In the genomic region with DNA sequence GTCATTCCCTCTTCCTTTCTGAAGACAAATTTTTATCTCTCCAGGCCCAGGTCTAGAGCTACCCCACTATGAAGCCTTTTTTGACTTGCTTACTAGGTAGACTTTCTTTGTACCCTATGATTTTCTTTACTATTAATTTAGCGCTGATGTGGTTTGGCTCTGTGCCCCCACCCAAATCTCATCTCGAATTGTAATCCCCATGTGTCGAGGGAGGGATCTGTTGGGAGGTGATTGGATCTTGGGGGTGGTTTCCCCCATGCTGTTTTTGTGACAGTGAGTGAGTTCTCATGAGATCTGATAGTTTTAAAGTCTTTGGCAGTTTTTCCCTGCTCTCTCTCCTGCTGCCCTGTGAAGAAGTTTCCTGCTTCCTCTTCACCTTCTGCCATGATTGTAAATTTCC, we compare ENCODE assay signal across 14 cellular contexts.
"Had no signal": no experiment of that assay in that cellular context is flagged by ENCODE, and none has a peak within 500 bp of the region (broad histone marks: within the 10 kb centered on the region; RNA-seq: fewer than 3 reads in every experiment).

No MANE protein-coding gene starts in this region.

- H3K9me3 ChIP-seq: sigmoid colon had no signal

- H3K4me3 Mint-ChIP-seq: activated CD8-positive, alpha-beta T cell treated with anti-CD3 and anti-CD28 coated beads, Interleukin-2, amount 10 ng/mL, durations not matched to agents 7 days and 5 days; activated naive CD4-positive, alpha-beta T cell treated with anti-CD3 and anti-CD28 coated beads for 36 hours; brain; natural killer cell had no signal

- H3K4me3 ChIP-seq: sigmoid colon had no signal

- H3K36me3 Mint-ChIP-seq: brain, natural killer cell had no signal

- H3K27ac Mint-ChIP-seq: activated CD8-positive, alpha-beta T cell treated with anti-CD3 and anti-CD28 coated beads, Interleukin-2, amount 10 ng/mL, durations not matched to agents 7 days and 5 days; activated naive CD4-positive, alpha-beta T cell treated with anti-CD3 and anti-CD28 coated beads for 36 hours; brain; natural killer cell had no signal

- H3K27ac ChIP-seq: sigmoid colon had no signal

- H3K9me3 Mint-ChIP-seq: activated naive CD4-positive, alpha-beta T cell treated with anti-CD3 and anti-CD28 coated beads for 36 hours; brain; natural killer cell had no signal

- ATAC-seq: activated CD8-positive, alpha-beta T cell treated with anti-CD3 and anti-CD28 coated beads, Interleukin-2, amount 10 ng/mL, durations not matched to agents 7 days and 5 days; esophagus mucosa; natural killer cell; stimulated activated naive CD8-positive, alpha-beta T cell treated with anti-CD3 and anti-CD28 coated beads, Interleukin-15, Interleukin-2, amounts not matched to agents 100 U/mL and 50 U/mL, for 24 hours had no signal

- H3K27me3 ChIP-seq: sigmoid colon had no signal

- DNase-seq: activated CD4-positive, alpha-beta T cell treated with anti-CD3 and anti-CD28 coated beads for 48 hours; activated CD8-positive, alpha-beta memory T cell treated with anti-CD3 and anti-CD28 coated beads, Interleukin-2, amount 50 U/mL, for 48 hours; activated CD8-positive, alpha-beta T cell treated with anti-CD3 and anti-CD28 coated beads, Interleukin-2, amount 10 ng/mL, durations not matched to agents 7 days and 5 days; activated naive CD4-positive, alpha-beta T cell treated with anti-CD3 and anti-CD28 coated beads for 36 hours; dermis blood vessel endothelial cell; hypothalamus; kidney glomerular epithelial cell; natural killer cell; sigmoid colon; stimulated activated CD4-positive, alpha-beta T cell treated with anti-CD3 and anti-CD28 coated beads, Interleukin-12 subunit alpha, Interleukin-12 subunit beta, amount 100 ng/mL, for 4 hours; stimulated activated naive CD8-positive, alpha-beta T cell treated with anti-CD3 and anti-CD28 coated beads, Interleukin-15, Interleukin-2, amounts not matched to agents 100 U/mL and 50 U/mL, for 24 hours; T1000 had no signal

- H3K36me3 ChIP-seq: sigmoid colon had no signal
